In genomic region chr1:31507676-31508530, GRCh38 we compare ENCODE assay signal across 29 cellular contexts.
DNase-seq lines count a peak whose midpoint lies in the region; ATAC-seq and TF ChIP-seq lines count a peak whose summit lies in the region.
"Had no signal": no experiment of that assay in that cellular context is flagged by ENCODE, and none has a peak within 500 bp of the region (broad histone marks: within the 10 kb centered on the region; RNA-seq: fewer than 3 reads in every experiment).

No MANE protein-coding gene starts in this region.

- no peak overlapping the region for H2AFZ ChIP-seq in DND-41 (ENCODE audit: low read depth, low read length)
- no peak overlapping the region for H2AFZ ChIP-seq in GM23338
- H2AFZ ChIP-seq in OCI-LY3 (ENCODE audit: low read depth, low read length) = no peak overlapping the region
- H2AFZ ChIP-seq: parathyroid adenoma had no signal

- CTCF ChIA-PET in activated naive CD4-positive, alpha-beta T cell treated with anti-CD3 and anti-CD28 coated beads for 36 hours (lab: Charles Lee) = no interaction called here
- CTCF ChIA-PET in naive thymus-derived CD4-positive, alpha-beta T cell (lab: Charles Lee) = no interaction called here

- H3K27ac Mint-ChIP-seq in GM23338 = no peak overlapping the region
- H3K27ac Mint-ChIP-seq in activated naive CD4-positive, alpha-beta T cell treated with anti-CD3 and anti-CD28 coated beads for 36 hours = no peak overlapping the region
- peak overlapping the region in 1 of 9 donors; percentile 7 for H3K27ac Mint-ChIP-seq in naive thymus-derived CD4-positive, alpha-beta T cell
- H3K27ac Mint-ChIP-seq: activated CD4-positive, alpha-beta T cell treated with anti-CD3 and anti-CD28 coated beads for 36 hours; mesothelial cell of epicardium; natural killer cell treated with Interleukin-12 subunit alpha and Interleukin-12 subunit beta and Interleukin-15 and Interleukin-18, amount 100 ng/mL, for 72 hours; stimulated activated naive CD8-positive, alpha-beta T cell treated with anti-CD3 and anti-CD28 coated beads, Interleukin-15, amount 100 ng/mL, for 72 hours; T-helper 1 cell treated with Interleukin-12 subunit alpha and Interleukin-12 subunit beta and Interleukin-4 antibody, amounts not matched to agents 30 μg/mL and 1 μg/mL, for 36 hours had no signal

- peaks cover 62% of the 10 kb centered on the region for H3K36me3 ChIP-seq in DND-41 (ENCODE audit: insufficient read depth, low read length)
- no peaks in the 10 kb centered on the region for H3K36me3 ChIP-seq in GM23338 (ENCODE audit: insufficient read depth)
- H3K36me3 ChIP-seq in OCI-LY3 (replicated peaks; ENCODE audit: low read depth, low read length) = no peaks in the 10 kb centered on the region
- no peaks in the 10 kb centered on the region for H3K36me3 ChIP-seq in naive thymus-derived CD4-positive, alpha-beta T cell (ENCODE audit: control insufficient read depth in 2 of 3, insufficient read depth in 3 of 3, low read length in 3 of 3)
- H3K36me3 ChIP-seq: gastroesophageal sphincter, tibial artery had no signal

- no peaks in the 10 kb centered on the region for H3K9me3 Mint-ChIP-seq in GM23338
- no peaks in the 10 kb centered on the region for H3K9me3 Mint-ChIP-seq in activated naive CD4-positive, alpha-beta T cell treated with anti-CD3 and anti-CD28 coated beads for 36 hours
- H3K9me3 Mint-ChIP-seq in naive thymus-derived CD4-positive, alpha-beta T cell = peaks cover 0 to under 1% (median 0%) of the 10 kb centered on the region in 11 donors
- H3K9me3 Mint-ChIP-seq: mesothelial cell of epicardium; natural killer cell treated with Interleukin-12 subunit alpha and Interleukin-12 subunit beta and Interleukin-15 and Interleukin-18, amount 100 ng/mL, for 72 hours; stimulated activated naive CD8-positive, alpha-beta T cell treated with anti-CD3 and anti-CD28 coated beads, Interleukin-15, amount 100 ng/mL, for 72 hours; T-helper 1 cell treated with Interleukin-12 subunit alpha and Interleukin-12 subunit beta and Interleukin-4 antibody, amounts not matched to agents 30 μg/mL and 1 μg/mL, for 36 hours had no signal

- H3K4me2 ChIP-seq in DND-41 (ENCODE audit: insufficient read depth, low read length) (peak overlapping the region; percentile 79), GM23338 (no peak overlapping the region), OCI-LY3 (ENCODE audit: low read length) (0 out of 2 replicates have a peak overlapping the region, but pooled peaks have one; percentile 56)

- H3K27me3 ChIP-seq in DND-41 (ENCODE audit: insufficient read depth, low read length, poor library complexity) = no peaks in the 10 kb centered on the region
- no peaks in the 10 kb centered on the region for H3K27me3 ChIP-seq in GM23338 (ENCODE audit: insufficient read depth)
- H3K27me3 ChIP-seq in OCI-LY3 (ENCODE audit: low read depth, low read length) = no peaks in the 10 kb centered on the region
- no peaks in the 10 kb centered on the region for H3K27me3 ChIP-seq in naive thymus-derived CD4-positive, alpha-beta T cell (ENCODE audit: control insufficient read depth in 2 of 2, insufficient read depth in 2 of 2, low read length in 2 of 2)

- intact Hi-C loops in activated naive CD4-positive, alpha-beta T cell treated with anti-CD3 and anti-CD28 coated beads for 36 hours (cut with micrococcal nuclease) = no loop called here
- intact Hi-C loops in naive thymus-derived CD4-positive, alpha-beta T cell (cut with micrococcal nuclease) = no loop called here

- H3K36me3 Mint-ChIP-seq in GM23338 (ENCODE audit: low read depth) = no peaks in the 10 kb centered on the region
- no peaks in the 10 kb centered on the region for H3K36me3 Mint-ChIP-seq in activated naive CD4-positive, alpha-beta T cell treated with anti-CD3 and anti-CD28 coated beads for 36 hours (ENCODE audit: low read depth)
- no peaks in the 10 kb centered on the region for H3K36me3 Mint-ChIP-seq in naive thymus-derived CD4-positive, alpha-beta T cell
- H3K36me3 Mint-ChIP-seq: mesothelial cell of epicardium; natural killer cell treated with Interleukin-12 subunit alpha and Interleukin-12 subunit beta and Interleukin-15 and Interleukin-18, amount 100 ng/mL, for 72 hours had no signal

- H3K79me2 ChIP-seq in DND-41 (ENCODE audit: insufficient read depth, low read length) (peaks cover 72% of the 10 kb centered on the region), GM23338 (replicated peaks; ENCODE audit: insufficient read depth) (no peaks in the 10 kb centered on the region), OCI-LY3 (ENCODE audit: low read length) (no peaks in the 10 kb centered on the region)
- H3K79me2 ChIP-seq: parathyroid adenoma had no signal

- H3K4me3 Mint-ChIP-seq in GM23338 = no peak overlapping the region; the same call in 2 of the 3 replicates
- no peak overlapping the region for H3K4me3 Mint-ChIP-seq in activated naive CD4-positive, alpha-beta T cell treated with anti-CD3 and anti-CD28 coated beads for 36 hours
- no peak overlapping the region for H3K4me3 Mint-ChIP-seq in naive thymus-derived CD4-positive, alpha-beta T cell
- H3K4me3 Mint-ChIP-seq: activated CD4-positive, alpha-beta T cell treated with anti-CD3 and anti-CD28 coated beads for 36 hours; CD14-positive monocyte; mesothelial cell of epicardium; natural killer cell treated with Interleukin-12 subunit alpha and Interleukin-12 subunit beta and Interleukin-15 and Interleukin-18, amount 100 ng/mL, for 72 hours; stimulated activated naive CD8-positive, alpha-beta T cell treated with anti-CD3 and anti-CD28 coated beads, Interleukin-15, amount 100 ng/mL, for 72 hours; T-helper 1 cell treated with Interleukin-12 subunit alpha and Interleukin-12 subunit beta and Interleukin-4 antibody, amounts not matched to agents 30 μg/mL and 1 μg/mL, for 36 hours had no signal

- DNase-seq in DND-41 = peak; percentile 33
- peak; percentile 33 for DNase-seq in GM23338 (ENCODE audit: low spot score)
- peak; percentile 54 for DNase-seq in iPS-NIHi7 (ENCODE audit: extremely low spot score)
- no peak for DNase-seq in nucleus accumbens (lab: John Stamatoyannopoulos, UW)
- no peak for DNase-seq in activated naive CD4-positive, alpha-beta T cell treated with anti-CD3 and anti-CD28 coated beads for 36 hours
- DNase-seq in naive thymus-derived CD4-positive, alpha-beta T cell = no peak
- DNase-seq in mucosa of gallbladder (ENCODE audit: low spot score) = no peak
- DNase-seq: activated CD4-positive, alpha-beta T cell treated with anti-CD3 and anti-CD28 coated beads for 36 hours; activated naive CD4-positive, alpha-beta T cell treated with Interleukin-2 at 50 U/mL for 16 hours; activated T-cell treated with anti-CD3 and anti-CD28 coated beads, Interleukin-2, amount 50 U/mL, for 48 hours; amygdala; HCEC 1CT; hippocampal formation; IMR-90; left ventricle myocardium superior; NCI-H1694 treated with DMSO at 0.1 percent for 48 hours; NCI-H526; RPMI8226; stimulated activated naive CD8-positive, alpha-beta T cell treated with anti-CD3 and anti-CD28 coated beads, Interleukin-15, amount 100 ng/mL, for 72 hours; tibial artery had no signal

- H3K27ac ChIP-seq in DND-41 (ENCODE audit: low read length) (peak overlapping the region; percentile 92), GM23338 (ENCODE audit: low read depth) (no peak overlapping the region), OCI-LY3 (ENCODE audit: low read length) (no peak overlapping the region)
- H3K27ac ChIP-seq in naive thymus-derived CD4-positive, alpha-beta T cell (ENCODE audit: low read depth, low read length) = no peak overlapping the region
- H3K27ac ChIP-seq: coronary artery, gastroesophageal sphincter, parathyroid adenoma, tibial artery had no signal

- H3F3A ChIP-seq in GM23338 (replicated peaks; ENCODE audit: low read depth) = no peaks in the 10 kb centered on the region

- H3K9ac ChIP-seq in DND-41 (ENCODE audit: low read depth, low read length) = peak overlapping the region; percentile 86
- no peak overlapping the region for H3K9ac ChIP-seq in OCI-LY3 (ENCODE audit: low read length)
- H3K9ac ChIP-seq: parathyroid adenoma had no signal

- H3K9me3 ChIP-seq in DND-41 (ENCODE audit: insufficient read depth, low read length, severe bottlenecking) = peaks cover 17% of the 10 kb centered on the region
- no peaks in the 10 kb centered on the region for H3K9me3 ChIP-seq in OCI-LY3 (ENCODE audit: insufficient read depth, low read length)
- no peaks in the 10 kb centered on the region for H3K9me3 ChIP-seq in naive thymus-derived CD4-positive, alpha-beta T cell (ENCODE audit: control insufficient read depth in 2 of 3, low read length in 3 of 3)
- H3K9me3 ChIP-seq: gastroesophageal sphincter, tibial artery had no signal

- H3K4me1 ChIP-seq in DND-41 (ENCODE audit: insufficient read depth, low read length) (peaks cover 77% of the 10 kb centered on the region), GM23338 (ENCODE audit: insufficient read depth) (peaks cover 15% of the 10 kb centered on the region), OCI-LY3 (ENCODE audit: low read length) (peaks cover 45% of the 10 kb centered on the region)
- peaks cover 0 to 14% of the 10 kb centered on the region in 2 donors for H3K4me1 ChIP-seq in naive thymus-derived CD4-positive, alpha-beta T cell (ENCODE audit: control insufficient read depth in 2 of 2, insufficient read depth in 2 of 2, low read length in 2 of 2)
- H3K4me1 ChIP-seq: gastroesophageal sphincter had no signal

- POLR2A ChIA-PET in naive thymus-derived CD4-positive, alpha-beta T cell (lab: Charles Lee) = no interaction called here

- H3K4me3 ChIP-seq in DND-41 (ENCODE audit: low read depth in 1 of 2, low read length in 2 of 2) = peak overlapping the region; percentile 45 to 69; a peak in 3 of 4 replicates
- H3K4me3 ChIP-seq in GM23338 = no peak overlapping the region
- H3K4me3 ChIP-seq in OCI-LY3 (ENCODE audit: low read length) = no peak overlapping the region
- H3K4me3 ChIP-seq in naive thymus-derived CD4-positive, alpha-beta T cell (ENCODE audit: low read length) = no peak overlapping the region
- H3K4me3 ChIP-seq: coronary artery, gastroesophageal sphincter, tibial artery had no signal

- H4K20me1 ChIP-seq in DND-41 (ENCODE audit: insufficient read depth, low read length) (no peaks in the 10 kb centered on the region), GM23338 (replicated peaks; ENCODE audit: insufficient read depth) (no peaks in the 10 kb centered on the region), OCI-LY3 (ENCODE audit: insufficient read depth, low read length) (no peaks in the 10 kb centered on the region)

- H3K4me1 Mint-ChIP-seq in GM23338 = peaks cover 26% of the 10 kb centered on the region
- H3K4me1 Mint-ChIP-seq in activated naive CD4-positive, alpha-beta T cell treated with anti-CD3 and anti-CD28 coated beads for 36 hours (ENCODE audit: low read depth) = peaks cover 19% of the 10 kb centered on the region
- H3K4me1 Mint-ChIP-seq in naive thymus-derived CD4-positive, alpha-beta T cell = peaks cover 9 to 33% (median 19%) of the 10 kb centered on the region in 7 donors

- ATAC-seq in DND-41 (ENCODE audit: insufficient read depth, low read depth) = no peak
- ATAC-seq in GM23338 = peak; percentile 23
- ATAC-seq in naive thymus-derived CD4-positive, alpha-beta T cell = no peak
- ATAC-seq: activated CD4-positive, alpha-beta T cell treated with anti-CD3 and anti-CD28 coated beads for 36 hours; gastroesophageal sphincter; left ventricle myocardium superior; natural killer cell treated with Interleukin-12 subunit alpha and Interleukin-12 subunit beta and Interleukin-15 and Interleukin-18, amount 100 ng/mL, for 72 hours; sciatic nerve; stimulated activated naive CD8-positive, alpha-beta T cell treated with anti-CD3 and anti-CD28 coated beads, Interleukin-15, amount 100 ng/mL, for 72 hours had no signal

- H3K27me3 Mint-ChIP-seq in GM23338 (ENCODE audit: insufficient read depth, low read depth, poor library complexity) = peaks cover 7% of the 10 kb centered on the region
- H3K27me3 Mint-ChIP-seq in activated naive CD4-positive, alpha-beta T cell treated with anti-CD3 and anti-CD28 coated beads for 36 hours (ENCODE audit: low read depth) = no peaks in the 10 kb centered on the region
- peaks cover 4 to 21% (median 13%) of the 10 kb centered on the region in 5 donors for H3K27me3 Mint-ChIP-seq in naive thymus-derived CD4-positive, alpha-beta T cell

- H3K9me2 ChIP-seq in GM23338 (ENCODE audit: insufficient read depth) = 0 out of 2 replicates have a peak, but pooled peaks cover 7% of the 10 kb centered on the region

- TF ChIP-seq CTCF in DND-41 (IDR thresholded peaks at IDR 0.05; ENCODE audit: borderline replicate concordance, extremely low read depth, low read length, poor library complexity, severe bottlenecking) = peak; percentile 36
- 0 out of 4 replicates have a peak, but pooled peaks of 1 of the 2 experiments have one; percentile 7 for TF ChIP-seq CTCF in GM23338 (conservative IDR thresholded peaks at IDR 0.05; ENCODE audit: low read depth in 2 of 2)
- TF ChIP-seq CTCF in OCI-LY3 (IDR thresholded peaks at IDR 0.05; ENCODE audit: low read depth, low read length) = no peak

Comparison
In these comparisons a context has a peak if more than half of its experiments do, and no peak if none do; other contexts are left out.
1. DNase-seq: peak in DND-41 (single experiment), GM23338 (single experiment) and iPS-NIHi7 (single experiment); none in nucleus accumbens (0 of 56), activated naive CD4-positive, alpha-beta T cell treated with anti-CD3 and anti-CD28 coated beads for 36 hours (single experiment), naive thymus-derived CD4-positive, alpha-beta T cell (0 of 9) and mucosa of gallbladder (single experiment).
2. H3K4me3 ChIP-seq: peak in DND-41 (2 of 2); none in GM23338 (single experiment), OCI-LY3 (single experiment) and naive thymus-derived CD4-positive, alpha-beta T cell (single experiment).